Comparison of ENCODE assay signal across 8 cellular contexts in the genomic region with DNA sequence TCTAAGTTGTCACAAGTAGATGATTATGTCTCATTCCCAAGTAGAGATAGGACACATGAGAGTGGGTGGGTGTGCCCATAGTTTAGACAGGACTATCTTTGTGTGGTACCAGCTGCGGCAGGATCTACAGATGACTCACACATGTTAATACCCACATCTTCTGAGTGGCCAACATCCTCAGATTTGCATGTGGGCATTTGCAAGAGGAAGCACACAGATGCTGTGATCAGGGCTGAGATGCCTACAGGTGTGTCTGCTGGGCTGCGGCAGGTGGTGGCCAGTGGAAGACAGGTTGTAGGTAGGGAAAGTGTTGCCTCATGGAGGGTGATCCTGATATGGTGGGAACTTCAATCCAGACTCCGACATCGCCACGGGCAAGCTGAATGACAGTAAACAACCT. TPM values are rescaled to one million over a fixed set of nuclear protein-coding genes. Genes with fewer than 3 reads are reported as not detected.
DNase-seq lines count a peak whose midpoint lies in the region; ATAC-seq and TF ChIP-seq lines count a peak whose summit lies in the region.

No MANE protein-coding gene starts in this region.

- no peaks in the 10 kb centered on the region for H3K36me3 ChIP-seq in aorta (ENCODE audit: control insufficient read depth in 1 of 2, insufficient read depth in 2 of 2, low read length in 1 of 2)

- peaks cover 15% of the 10 kb centered on the region for H3K79me1 ChIP-seq in H9 (ENCODE audit: insufficient read depth, low read depth, low read length, poor library complexity, severe bottlenecking)

- H4K8ac ChIP-seq in H9 (replicated peaks; ENCODE audit: insufficient read length, low read depth, low read length): peak overlapping the region; percentile 19

- H3K9me3 Mint-ChIP-seq in H9 (no peaks in the 10 kb centered on the region), memory B cell (no peaks in the 10 kb centered on the region)

- no peak overlapping the region for H3K4me3 ChIP-seq in aorta (ENCODE audit: low read length in 2 of 2)

- H4K5ac ChIP-seq in H9 (ENCODE audit: insufficient read length, low read depth, low read length): no peak overlapping the region

- no peak overlapping the region for H3K18ac ChIP-seq in H9 (ENCODE audit: insufficient read length, low read depth, low read length)

- no peak overlapping the region for H3K27ac ChIP-seq in H9 (ENCODE audit: insufficient read length, low read depth, low read length)
- H3K27ac ChIP-seq in aorta (ENCODE audit: low read depth in 1 of 2, low read length in 2 of 2): no peak overlapping the region

- H3K27ac Mint-ChIP-seq in H9: peak overlapping the region in 2 of 3 experiments; percentile 45 to 47; a peak in 5 of 7 replicates
- H3K27ac Mint-ChIP-seq in memory B cell: peak overlapping the region; percentile 95

- H3K23me2 ChIP-seq in H9 (ENCODE audit: insufficient read length, low read depth, low read length, poor library complexity, severe bottlenecking): no peaks in the 10 kb centered on the region

- no peak for TF ChIP-seq POLR2A in GM18505 (IDR thresholded peaks at IDR 0.05; ENCODE audit: borderline replicate concordance, extremely low read depth, insufficient read depth, insufficient read length)

- WGBS in H9 (ENCODE audit: extremely low coverage, insufficient read length, low lambda C conversion rate): no CpG with 5 or more reads among the region's 5 CpGs
- 96 to 97% methylated on average over 5 of the region's 5 CpGs for WGBS in aorta, 2 donors

- intact Hi-C loops in aorta (cut with DNase I): no loop called here

- H3K4me2 ChIP-seq in H9 (ENCODE audit: insufficient read depth, insufficient read length, low read length): no peak overlapping the region

- no peak overlapping the region for H2BK120ac ChIP-seq in H9 (ENCODE audit: low read depth, low read length, poor library complexity, severe bottlenecking)

- H3K27me3 Mint-ChIP-seq in H9 (ENCODE audit: low read depth) (no peaks in the 10 kb centered on the region), memory B cell (no peaks in the 10 kb centered on the region)

- H2BK20ac ChIP-seq in H9 (ENCODE audit: low read depth, low read length, poor library complexity, severe bottlenecking): no peak overlapping the region

- H3T11ph ChIP-seq in H9 (ENCODE audit: low read length): no peak overlapping the region

- no peaks in the 10 kb centered on the region; a peak in 1 of 7 replicates for H3K36me3 Mint-ChIP-seq in H9 (ENCODE audit: insufficient read depth in 1 of 3, low read depth in 3 of 3)
- H3K36me3 Mint-ChIP-seq in memory B cell: no peaks in the 10 kb centered on the region

- no peak for TF ChIP-seq CTCF in H9 (conservative IDR thresholded peaks at IDR 0.05)

- H2AFZ ChIP-seq in H9 (ENCODE audit: low read length): no peak overlapping the region

- H3K4ac ChIP-seq in H9 (ENCODE audit: low read depth, low read length): no peak overlapping the region; the same call in 1 of the 2 replicates

- H4K20me1 ChIP-seq in H9 (ENCODE audit: control insufficient read depth, insufficient read depth, insufficient read length): no peaks in the 10 kb centered on the region

- H3K4me1 Mint-ChIP-seq in H9: peaks cover 44 to 48% of the 10 kb centered on the region in 2 experiments
- peaks cover 62% of the 10 kb centered on the region for H3K4me1 Mint-ChIP-seq in memory B cell

- no peak overlapping the region for H3K56ac ChIP-seq in H9 (ENCODE audit: insufficient read length, low read depth, low read length)

- H3K9me3 ChIP-seq in H9 (ENCODE audit: control insufficient read depth, low read depth, low read length) (no peaks in the 10 kb centered on the region), aorta (ENCODE audit: control insufficient read depth, low read length) (no peaks in the 10 kb centered on the region)

- no peak overlapping the region for H3K4me3 Mint-ChIP-seq in H9
- peak overlapping the region; percentile 80 for H3K4me3 Mint-ChIP-seq in memory B cell

- no peak overlapping the region for H2BK12ac ChIP-seq in H9 (ENCODE audit: insufficient read length, low read depth, low read length)

- DNase-seq in H9: no peak
- DNase-seq in NCI-H526 treated with DMSO at 0.1 percent for 48 hours (lab: John Stamatoyannopoulos, UW): peak; percentile 17
- DNase-seq in memory B cell (ENCODE audit: low spot score in 2 of 2): peak; percentile 48 to 58
- no peak for DNase-seq in AG08395 (ENCODE audit: low spot score)
- no peak for DNase-seq in aorta
- DNase-seq in NCI-H524 (lab: John Stamatoyannopoulos, UW): no peak
- no peak for DNase-seq in AG20443 (ENCODE audit: low spot score)

- H2BK15ac ChIP-seq in H9 (ENCODE audit: low read depth, low read length): no peak overlapping the region

- peak overlapping the region; percentile 6 for H3K23ac ChIP-seq in H9 (ENCODE audit: insufficient read length, low read depth, low read length)

- peak; percentile 61 for ATAC-seq in GM18505 (IDR thresholded peaks at IDR 0.05; ENCODE audit: unreplicated experiment)
- peak; percentile 80 for ATAC-seq in memory B cell (ENCODE audit: low read depth)
- ATAC-seq in aorta (ENCODE audit: low FRiP score): no peak

- H3K9ac ChIP-seq in H9 (ENCODE audit: extremely low read depth, insufficient read length, low read length): no peak overlapping the region

- H3K27me3 ChIP-seq in H9 (ENCODE audit: insufficient read depth, low read length) (no peaks in the 10 kb centered on the region), aorta (ENCODE audit: control insufficient read depth in 1 of 2, insufficient read depth in 2 of 2, low read length in 1 of 2) (no peaks in the 10 kb centered on the region)

- H3K4me1 ChIP-seq in H9 (ENCODE audit: insufficient read depth, low read length): peaks cover 21% of the 10 kb centered on the region; the same call in 1 of the 2 replicates
- H3K4me1 ChIP-seq in aorta (ENCODE audit: control insufficient read depth in 1 of 2, insufficient read depth in 2 of 2, low read length in 2 of 2): no peaks in the 10 kb centered on the region

- no peak overlapping the region for H4K91ac ChIP-seq in H9 (ENCODE audit: insufficient read length, low read depth, low read length)

- H2BK5ac ChIP-seq in H9 (ENCODE audit: insufficient read length, low read length): no peak overlapping the region

- H2AK5ac ChIP-seq in H9 (ENCODE audit: insufficient read length, low read length): no peak overlapping the region

- peaks cover 14% of the 10 kb centered on the region; the same call in 1 of the 2 replicates for H3K79me2 ChIP-seq in H9 (ENCODE audit: insufficient read depth, low read length)

- H3K14ac ChIP-seq in H9 (ENCODE audit: insufficient read depth, low read length): no peak overlapping the region

RNA-seq across cellular contexts. Expression of gene UTRN, which starts 50.8 kb away (rescaled TPM):
- 79.7 and 82.3 TPM in 2 replicates for total RNA-seq in H9 (2021)
- 100 to 1,000 TPM; 238 to 259 TPM for total RNA-seq in aorta
- polyA plus RNA-seq in aorta: 10 to 100 TPM; 11.5 to 20.1 TPM

Comparison
In these comparisons a context has a peak if more than half of its experiments do, and no peak if none do; other contexts are left out.
1. DNase-seq: peak in NCI-H526 treated with DMSO at 0.1 percent for 48 hours (single experiment) and memory B cell (2 of 2); none in H9 (single experiment), AG08395 (single experiment), aorta (0 of 2), NCI-H524 (0 of 2) and AG20443 (single experiment).